Comparison of ENCODE assay signal across 21 cellular contexts in the genomic region with DNA sequence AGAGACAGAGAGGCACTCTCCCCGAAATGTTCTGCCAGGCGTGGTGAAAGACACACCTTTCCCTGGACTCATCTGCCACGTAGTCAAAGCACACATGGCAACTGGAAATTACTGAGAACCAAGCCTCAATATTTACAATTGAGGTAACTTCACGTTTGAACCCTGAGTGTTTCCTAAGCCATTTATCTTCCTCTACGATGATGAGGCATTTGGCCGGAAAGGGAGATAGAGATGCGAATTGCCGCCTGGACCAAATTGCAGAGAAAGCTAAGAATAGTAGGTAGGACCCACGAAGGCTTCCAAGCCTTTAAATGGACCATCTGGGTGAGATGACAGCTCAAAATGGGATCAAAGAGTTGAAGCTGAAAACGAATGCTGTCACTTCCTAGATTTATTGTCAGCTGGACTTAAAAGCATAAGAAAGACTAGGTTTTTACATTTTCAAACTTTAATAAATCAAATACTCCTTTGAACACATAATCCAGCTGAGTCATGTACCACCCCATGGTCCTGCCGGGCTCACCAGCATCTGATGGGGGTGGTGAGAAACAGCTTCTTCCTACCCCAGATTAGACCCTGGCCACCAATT.
DNase-seq lines count a peak whose midpoint lies in the region; ATAC-seq, FAIRE-seq and TF ChIP-seq lines count a peak whose summit lies in the region.
"Had no signal": no experiment of that assay in that cellular context is flagged by ENCODE, and none has a peak within 500 bp of the region (broad histone marks: within the 10 kb centered on the region; RNA-seq: fewer than 3 reads in every experiment).

No MANE protein-coding gene starts in this region.

- H2AFZ ChIP-seq in GM12878 (ENCODE audit: control insufficient read depth, low read depth, low read length): no peak overlapping the region; the same call in 1 of the 2 replicates

- peak overlapping the region; percentile 17 for H3K27ac Mint-ChIP-seq in stimulated activated effector memory CD8-positive, alpha-beta T cell treated with anti-CD3 and anti-CD28 coated beads, Interleukin-12 subunit alpha, Interleukin-12 subunit beta, amount 100 ng/mL, for 72 hours
- H3K27ac Mint-ChIP-seq in activated CD8-positive, alpha-beta memory T cell treated with anti-CD3 and anti-CD28 coated beads, Interleukin-2, amount 10 ng/mL, durations not matched to agents 7 days and 5 days: no peak overlapping the region
- H3K27ac Mint-ChIP-seq in activated CD4-positive, alpha-beta memory T cell treated with anti-CD3 and anti-CD28 coated beads for 36 hours: no peak overlapping the region

- no peaks in the 10 kb centered on the region for H4K20me1 ChIP-seq in GM12878 (ENCODE audit: control insufficient read depth, insufficient read depth)

- intact Hi-C loops in GM12878 (cut with micrococcal nuclease; ENCODE audit: unreplicated experiment): no loop called here
- intact Hi-C loops in activated CD4-positive, alpha-beta memory T cell treated with anti-CD3 and anti-CD28 coated beads for 36 hours (cut with micrococcal nuclease): no loop called here

- no TSS peak for BruUV-seq in GM12878 (replicated peaks; lab: Mats Ljungman, UMichigan)

- H3K4me3 ChIP-seq in GM12878: no peak overlapping the region
- no peak overlapping the region for H3K4me3 ChIP-seq in muscle layer of colon (ENCODE audit: low read depth in 1 of 2, low read length in 2 of 2)
- H3K4me3 ChIP-seq: HAP-1 had no signal

- H3K9ac ChIP-seq in GM12878 (ENCODE audit: control insufficient read depth, insufficient read depth, low read length) (no peak overlapping the region), muscle layer of colon (ENCODE audit: low read length) (no peak overlapping the region)
- H3K9ac ChIP-seq: KMS-11 had no signal

- DNase-seq in HCEC 1CT (peak; percentile 73), GM12878 (ENCODE audit: low read depth, low spot score) (no peak), foreskin keratinocyte (no peak), Kasumi-1 (lab: John Stamatoyannopoulos, UW) (no peak)
- no peak for DNase-seq in stimulated activated effector memory CD8-positive, alpha-beta T cell treated with anti-CD3 and anti-CD28 coated beads, Interleukin-12 subunit alpha, Interleukin-12 subunit beta, amount 100 ng/mL, for 72 hours (ENCODE audit: low spot score in 2 of 2)
- DNase-seq in activated CD8-positive, alpha-beta memory T cell treated with anti-CD3 and anti-CD28 coated beads, Interleukin-2, amount 10 ng/mL, durations not matched to agents 7 days and 5 days: no peak
- DNase-seq in activated CD4-positive, alpha-beta memory T cell treated with anti-CD3 and anti-CD28 coated beads for 36 hours: no peak
- DNase-seq: GDM1; MV-4-11; NCI-H1105 treated with DMSO at 0.1 percent for 48 hours; NCI-H2029 treated with DMSO at 0.1 percent for 48 hours; NCI-H226; NCI-H524; NCI-H774; NK-92 treated with Interleukin-12 subunit alpha and Interleukin-12 subunit beta, amount 100 ng/mL, for 24 hours had no signal

- H3K27me3 Mint-ChIP-seq in activated CD8-positive, alpha-beta memory T cell treated with anti-CD3 and anti-CD28 coated beads, Interleukin-2, amount 10 ng/mL, durations not matched to agents 7 days and 5 days: peaks cover 20% of the 10 kb centered on the region
- peaks cover 4% of the 10 kb centered on the region for H3K27me3 Mint-ChIP-seq in activated CD4-positive, alpha-beta memory T cell treated with anti-CD3 and anti-CD28 coated beads for 36 hours

- no peak for TF ChIP-seq RAD21 in GM12878 (IDR thresholded peaks at IDR 0.05; ENCODE audit: insufficient read depth, low read depth, low read length)

- H3K36me3 ChIP-seq in GM12878 (ENCODE audit: control insufficient read depth in 2 of 2, insufficient read depth in 2 of 2, low read length in 1 of 2) (no peaks in the 10 kb centered on the region), muscle layer of colon (ENCODE audit: insufficient read depth, low read length) (no peaks in the 10 kb centered on the region)
- H3K36me3 ChIP-seq: HAP-1 had no signal

- 58% methylated on average over 11 of the region's 11 CpGs for WGBS in GM12878 (ENCODE audit: insufficient coverage, insufficient replicate concordance, low lambda C conversion rate, missing lambda C conversion rate)

- no peak overlapping the region for H3K4me2 ChIP-seq in GM12878 (ENCODE audit: control insufficient read depth, insufficient read depth)
- H3K4me2 ChIP-seq: KMS-11 had no signal

- H3K27me3 ChIP-seq in GM12878 (replicated peaks in 1 of 2; ENCODE audit: control insufficient read depth in 2 of 2, insufficient read depth in 2 of 2, low read length in 1 of 2): no peaks in the 10 kb centered on the region
- H3K27me3 ChIP-seq in muscle layer of colon (ENCODE audit: control insufficient read depth in 1 of 2, insufficient read depth in 2 of 2, low read length in 2 of 2): no peaks in the 10 kb centered on the region
- no peaks in the 10 kb centered on the region for H3K27me3 ChIP-seq in foreskin keratinocyte

- H3K36me3 Mint-ChIP-seq in stimulated activated effector memory CD8-positive, alpha-beta T cell treated with anti-CD3 and anti-CD28 coated beads, Interleukin-12 subunit alpha, Interleukin-12 subunit beta, amount 100 ng/mL, for 72 hours: no peaks in the 10 kb centered on the region
- H3K36me3 Mint-ChIP-seq in activated CD8-positive, alpha-beta memory T cell treated with anti-CD3 and anti-CD28 coated beads, Interleukin-2, amount 10 ng/mL, durations not matched to agents 7 days and 5 days: peaks cover 9% of the 10 kb centered on the region
- H3K36me3 Mint-ChIP-seq in activated CD4-positive, alpha-beta memory T cell treated with anti-CD3 and anti-CD28 coated beads for 36 hours: no peaks in the 10 kb centered on the region
- H3K36me3 Mint-ChIP-seq: CD14-positive monocyte had no signal

- CTCF ChIA-PET in GM12878 (lab: Yijun Ruan, JAX): interaction anchor here (1.1 to 1.7 kb wide), 3 partner anchors 13 to 17 kb away, joined by 4 to 5 read pairs (median 4); no protein-coding TSS in a partner anchor
- CTCF ChIA-PET in activated CD8-positive, alpha-beta memory T cell treated with anti-CD3 and anti-CD28 coated beads, Interleukin-2, amount 10 ng/mL, durations not matched to agents 7 days and 5 days (lab: Charles Lee): interaction anchor here (1.1 to 5.9 kb wide), 4 partner anchors 9 to 267 kb away, joined by 3 to 25 read pairs (median 8); a partner anchor contains a TSS
- CTCF ChIA-PET in activated CD4-positive, alpha-beta memory T cell treated with anti-CD3 and anti-CD28 coated beads for 36 hours (lab: Charles Lee): interaction anchor here (1.0 to 3.1 kb wide), 4 partner anchors 13 to 125 kb away, joined by 3 to 8 read pairs (median 4); no protein-coding TSS in a partner anchor

- H3K27ac ChIP-seq in GM12878 (ENCODE audit: control insufficient read depth, insufficient read depth): no peak overlapping the region
- peak overlapping the region; percentile 88 for H3K27ac ChIP-seq in muscle layer of colon (ENCODE audit: low read depth, low read length)
- H3K27ac ChIP-seq in foreskin keratinocyte: no peak overlapping the region
- H3K27ac ChIP-seq: KMS-11 had no signal

- ATAC-seq in GM12878: no peak
- ATAC-seq in stimulated activated effector memory CD8-positive, alpha-beta T cell treated with anti-CD3 and anti-CD28 coated beads, Interleukin-12 subunit alpha, Interleukin-12 subunit beta, amount 100 ng/mL, for 72 hours: no peak
- ATAC-seq in foreskin keratinocyte: no peak
- ATAC-seq in activated CD8-positive, alpha-beta memory T cell treated with anti-CD3 and anti-CD28 coated beads, Interleukin-2, amount 10 ng/mL, durations not matched to agents 7 days and 5 days: no peak
- ATAC-seq: Panc1 had no signal

- peak; percentile 59 for FAIRE-seq in GM12878 (lab: Jason Lieb, UNC)
- FAIRE-seq: A204.1 had no signal

- H3K9me3 ChIP-seq in GM12878 (replicated peaks; ENCODE audit: control insufficient read depth, insufficient read depth, low read length) (peaks cover 8% of the 10 kb centered on the region; the same call in 2 of the 3 replicates), muscle layer of colon (ENCODE audit: low read length) (no peaks in the 10 kb centered on the region)

- in situ Hi-C loops in GM12878 (cut with MboI): no loop called here

- H3K79me2 ChIP-seq in GM12878 (ENCODE audit: control insufficient read depth, insufficient read depth, low read length): no peaks in the 10 kb centered on the region

- no peak for TF ChIP-seq EP300 in GM12878 (IDR thresholded peaks at IDR 0.05; ENCODE audit: borderline replicate concordance in 1 of 2, control insufficient read depth in 1 of 2, low read depth in 2 of 2, low read length in 2 of 2)

- no peaks in the 10 kb centered on the region for H3K9me3 Mint-ChIP-seq in stimulated activated effector memory CD8-positive, alpha-beta T cell treated with anti-CD3 and anti-CD28 coated beads, Interleukin-12 subunit alpha, Interleukin-12 subunit beta, amount 100 ng/mL, for 72 hours
- peaks cover 4% of the 10 kb centered on the region for H3K9me3 Mint-ChIP-seq in activated CD8-positive, alpha-beta memory T cell treated with anti-CD3 and anti-CD28 coated beads, Interleukin-2, amount 10 ng/mL, durations not matched to agents 7 days and 5 days (ENCODE audit: low read depth)
- H3K9me3 Mint-ChIP-seq in activated CD4-positive, alpha-beta memory T cell treated with anti-CD3 and anti-CD28 coated beads for 36 hours: peaks cover 15% of the 10 kb centered on the region

- SMC1A ChIA-PET in GM12878 (lab: Charles Lee; ENCODE audit: uncharacterized antibody, unreplicated experiment): interaction anchor here (0.7 kb wide), 1 partner anchor 67 kb away, joined by 3 read pairs; no protein-coding TSS in a partner anchor

- RAD21 ChIA-PET in GM12878 (lab: Charles Lee; ENCODE audit: unreplicated experiment): interaction anchor here (1.1 kb wide), 1 partner anchor 13 kb away, joined by 3 read pairs; no protein-coding TSS in a partner anchor

- no peaks in the 10 kb centered on the region for H3K4me1 Mint-ChIP-seq in stimulated activated effector memory CD8-positive, alpha-beta T cell treated with anti-CD3 and anti-CD28 coated beads, Interleukin-12 subunit alpha, Interleukin-12 subunit beta, amount 100 ng/mL, for 72 hours
- H3K4me1 Mint-ChIP-seq in activated CD8-positive, alpha-beta memory T cell treated with anti-CD3 and anti-CD28 coated beads, Interleukin-2, amount 10 ng/mL, durations not matched to agents 7 days and 5 days: peaks cover 20% of the 10 kb centered on the region
- H3K4me1 Mint-ChIP-seq in activated CD4-positive, alpha-beta memory T cell treated with anti-CD3 and anti-CD28 coated beads for 36 hours (ENCODE audit: low read depth): no peaks in the 10 kb centered on the region

- POLR2A ChIA-PET in GM12878 (lab: Charles Lee): interaction anchor here (0.6 to 0.9 kb wide), 2 partner anchors 42 to 318 kb away, joined by 3 read pairs; no protein-coding TSS in a partner anchor
- POLR2A ChIA-PET in activated CD4-positive, alpha-beta memory T cell treated with anti-CD3 and anti-CD28 coated beads for 36 hours (lab: Charles Lee): no interaction called here

- no peak overlapping the region for H3K4me3 Mint-ChIP-seq in stimulated activated effector memory CD8-positive, alpha-beta T cell treated with anti-CD3 and anti-CD28 coated beads, Interleukin-12 subunit alpha, Interleukin-12 subunit beta, amount 100 ng/mL, for 72 hours
- H3K4me3 Mint-ChIP-seq in activated CD8-positive, alpha-beta memory T cell treated with anti-CD3 and anti-CD28 coated beads, Interleukin-2, amount 10 ng/mL, durations not matched to agents 7 days and 5 days: no peak overlapping the region
- H3K4me3 Mint-ChIP-seq in activated CD4-positive, alpha-beta memory T cell treated with anti-CD3 and anti-CD28 coated beads for 36 hours: no peak overlapping the region
- H3K4me3 Mint-ChIP-seq: CD14-positive monocyte had no signal

- no peak for TF ChIP-seq CTCF in GM12878 (IDR thresholded peaks at IDR 0.05 in 2 of 3, conservative IDR thresholded peaks at IDR 0.05 in 1 of 3; ENCODE audit: control insufficient read depth in 2 of 3, extremely low read depth in 1 of 3, insufficient read depth in 1 of 3, low read depth in 3 of 3, low read length in 3 of 3)
- TF ChIP-seq CTCF in foreskin keratinocyte (conservative IDR thresholded peaks at IDR 0.05): no peak

- H3K4me1 ChIP-seq in GM12878 (ENCODE audit: control insufficient read depth, insufficient read depth, low read length) (0 out of 2 replicates have a peak, but pooled peaks cover 5% of the 10 kb centered on the region), muscle layer of colon (ENCODE audit: insufficient read depth, low read length) (peaks cover 16% of the 10 kb centered on the region), foreskin keratinocyte (no peaks in the 10 kb centered on the region)
- H3K4me1 ChIP-seq: HAP-1 had no signal

- TF ChIP-seq POLR2A in GM12878 (IDR thresholded peaks at IDR 0.05; ENCODE audit: low read depth, low read length): no peak
